ENCODE assay signal across 8 cellular contexts in genomic region chr21:35050348-35051286, GRCh38. TPM values are rescaled to one million over a fixed set of nuclear protein-coding genes. Genes with fewer than 3 reads are reported as not detected.
DNase-seq lines count a peak whose midpoint lies in the region; ATAC-seq and TF ChIP-seq lines count a peak whose summit lies in the region.

No MANE protein-coding gene starts in this region.

- H3K36me3 Mint-ChIP-seq in osteocyte (ENCODE audit: unreplicated experiment): no peaks in the 10 kb centered on the region

- H3K9me3 ChIP-seq in adipocyte (ENCODE audit: control insufficient read depth, low read length): no peaks in the 10 kb centered on the region

- H3K4me1 Mint-ChIP-seq in osteocyte (ENCODE audit: unreplicated experiment): peaks cover 63% of the 10 kb centered on the region

- H3K27me3 ChIP-seq in adipocyte (replicated peaks; ENCODE audit: control insufficient read depth, insufficient read depth, low read length): no peaks in the 10 kb centered on the region

- POLR2A ChIA-PET in GM10248 (lab: Yijun Ruan, JAX): interaction anchor here (0.6 to 0.9 kb wide), 2 partner anchors 61 to 163 kb away, joined by 3 read pairs; no protein-coding TSS in a partner anchor

- ATAC-seq in GM21576 (IDR thresholded peaks at IDR 0.05; ENCODE audit: unreplicated experiment): no peak

- no peaks in the 10 kb centered on the region for H3K27me3 Mint-ChIP-seq in osteocyte (ENCODE audit: unreplicated experiment)

- no peak overlapping the region for H3K4me3 Mint-ChIP-seq in osteocyte (ENCODE audit: unreplicated experiment)

- H3K36me3 ChIP-seq in adipocyte (ENCODE audit: control insufficient read depth, insufficient read depth, low read length, severe bottlenecking): no peaks in the 10 kb centered on the region

- peak overlapping the region; percentile 78 for H3K9ac ChIP-seq in adipocyte (ENCODE audit: low read length)

- peaks cover 53% of the 10 kb centered on the region for H3K4me1 ChIP-seq in adipocyte (ENCODE audit: control insufficient read depth, insufficient read depth, low read length)

- WGBS in lower leg skin, 2 donors: 73 to 80% methylated on average over 15 of the region's 15 CpGs

- DNase-seq in GM10248 (ENCODE audit: extremely low spot score) (peak; percentile 58), adipocyte (ENCODE audit: low read depth) (no peak), osteocyte (ENCODE audit: extremely low spot score, unreplicated experiment) (no peak), lower leg skin (ENCODE audit: low spot score in 2 of 2) (no peak), OCI-M1 (lab: John Stamatoyannopoulos, UW) (no peak), RKO (ENCODE audit: low spot score) (no peak)
- no peak for DNase-seq in Jurkat, Clone E6-1 (ENCODE audit: low read depth, low spot score)

- CTCF ChIA-PET in GM10248 (lab: Yijun Ruan, JAX): interaction anchor here (0.8 to 2.4 kb wide), 14 partner anchors 8 to 393 kb away, joined by 3 to 8 read pairs (median 3); no protein-coding TSS in a partner anchor

- TF ChIP-seq CTCF in GM10248 (IDR thresholded peaks at IDR 0.05; ENCODE audit: control extremely low read depth, extremely low read depth, low read depth, missing control alignments) (no peak), osteocyte (IDR thresholded peaks at IDR 0.05) (no peak), lower leg skin (IDR thresholded peaks at IDR 0.05) (no peak)

- TF ChIP-seq POLR2A in lower leg skin (IDR thresholded peaks at IDR 0.05): no peak

- intact Hi-C loops in lower leg skin (cut with DNase I; ENCODE audit: low total_unique reads): no loop called here

- H3K4me3 ChIP-seq in Jurkat, Clone E6-1 (ENCODE audit: low read length): peak overlapping the region; percentile 5; the same call in 1 of the 2 replicates
- H3K4me3 ChIP-seq in adipocyte (ENCODE audit: low read length) (peak overlapping the region; percentile 39), lower leg skin (ENCODE audit: low read depth, poor library complexity, severe bottlenecking) (no peak overlapping the region)

- H3K27ac Mint-ChIP-seq in osteocyte (ENCODE audit: unreplicated experiment): peak overlapping the region; percentile 56

- no peaks in the 10 kb centered on the region for H3K9me3 Mint-ChIP-seq in osteocyte (ENCODE audit: unreplicated experiment)

RNA-seq across cellular contexts. Expression of gene RUNX1, which starts 1.5 kb away (rescaled TPM):
- 63.9 TPM for polyA plus RNA-seq in Jurkat, Clone E6-1 (2012; ENCODE audit: insufficient read depth, insufficient read length)
- 23.6 and 23.9 TPM in 2 replicates for total RNA-seq in osteocyte
- 10 to 100 TPM in 3 of 4 donors, 1 to 10 TPM in 1; 7.3 to 29.1 (median 18.1) TPM for total RNA-seq in lower leg skin
